ENCODE assay signal across 26 cellular contexts in the genomic region with DNA sequence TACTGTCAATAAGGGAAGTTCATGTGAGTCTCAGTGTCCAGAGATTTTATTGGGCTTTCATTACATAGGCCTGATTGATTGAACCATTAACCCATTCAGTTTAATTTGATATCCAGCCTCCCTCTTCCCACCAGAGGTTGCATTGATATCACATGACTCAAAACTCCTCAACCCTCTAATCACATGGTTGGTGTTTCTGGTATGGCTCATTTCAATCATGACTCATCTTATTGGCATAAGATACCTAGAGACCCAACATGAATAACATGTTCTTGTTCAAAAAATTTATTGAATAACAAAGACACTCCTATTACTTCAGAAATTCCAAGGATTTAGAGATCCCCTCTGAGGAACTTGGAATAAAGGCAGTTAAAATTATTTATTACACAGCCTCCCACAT.
A peak's percentile ranks its signal among the peaks of the same experiment; 100 is the strongest.
DNase-seq lines count a peak whose midpoint lies in the region; ATAC-seq, FAIRE-seq and TF ChIP-seq lines count a peak whose summit lies in the region.
"Had no signal": no experiment of that assay in that cellular context is flagged by ENCODE, and none has a peak within 500 bp of the region (broad histone marks: within the 10 kb centered on the region; RNA-seq: fewer than 3 reads in every experiment).

No MANE protein-coding gene starts in this region.

- no peaks in the 10 kb centered on the region for H3K9me3 ChIP-seq in keratinocyte (ENCODE audit: control insufficient read depth, low read depth, low read length)
- H3K9me3 ChIP-seq: gastrocnemius medialis, sigmoid colon had no signal

- no peak for FAIRE-seq in keratinocyte (lab: Jason Lieb, UNC)
- FAIRE-seq: colon had no signal

- no peaks in the 10 kb centered on the region for H3K4me1 Mint-ChIP-seq in activated T-helper 1 cell treated with anti-CD3 and anti-CD28 coated beads, Interleukin-12 subunit alpha, Interleukin-12 subunit beta, Interleukin-2, Interleukin-4 antibody, amounts not matched to agents 30 ng/mL and 10 ng/mL and 1 ng/mL, durations not matched to agents 14 hours and 24 hours and 36 hours (ENCODE audit: low read depth)
- H3K4me1 Mint-ChIP-seq: mesothelial cell of epicardium; nephron progenitor cell; stimulated activated memory B cell treated with anti-CD40 and anti-IgM and Interleukin-4, amounts not matched to agents 10 μg/mL and 1 μg/mL and 100 μg/mL, for 72 hours had no signal

- no peaks in the 10 kb centered on the region for H3K36me3 ChIP-seq in keratinocyte (ENCODE audit: control insufficient read depth in 2 of 2, extremely low read depth in 1 of 2, insufficient read depth in 2 of 2, low read length in 2 of 2)
- H3K36me3 ChIP-seq: gastrocnemius medialis, sigmoid colon had no signal

- no peak overlapping the region for H3K9ac ChIP-seq in keratinocyte (ENCODE audit: control insufficient read depth, extremely low read depth, insufficient read depth, low read length)

- no peaks in the 10 kb centered on the region for H4K20me1 ChIP-seq in keratinocyte (ENCODE audit: control insufficient read depth, extremely low read depth, insufficient read depth, low read length)

- H3K27me3 ChIP-seq in keratinocyte (ENCODE audit: control insufficient read depth, extremely low read depth, insufficient read depth, low read length), result no peaks in the 10 kb centered on the region
- H3K27me3 ChIP-seq: gastrocnemius medialis, sigmoid colon had no signal

- TF ChIP-seq CTCF in keratinocyte (optimal IDR thresholded peaks at IDR 0.05 in 1 of 3, IDR thresholded peaks at IDR 0.05 in 1 of 3, conservative IDR thresholded peaks at IDR 0.05 in 1 of 3; ENCODE audit: extremely low read depth in 1 of 3, insufficient read depth in 2 of 3, low read length in 3 of 3), result no peak

- no peaks in the 10 kb centered on the region for H3K27me3 Mint-ChIP-seq in activated T-helper 1 cell treated with anti-CD3 and anti-CD28 coated beads, Interleukin-12 subunit alpha, Interleukin-12 subunit beta, Interleukin-2, Interleukin-4 antibody, amounts not matched to agents 30 ng/mL and 10 ng/mL and 1 ng/mL, durations not matched to agents 14 hours and 24 hours and 36 hours (ENCODE audit: insufficient read depth)
- H3K27me3 Mint-ChIP-seq: activated T-cell treated with anti-CD3 and anti-CD28 coated beads, Interleukin-2, amount 50 U/mL, for 24 hours; stimulated activated memory B cell treated with anti-CD40 and anti-IgM and Interleukin-4, amounts not matched to agents 10 μg/mL and 1 μg/mL and 100 μg/mL, for 72 hours had no signal

- H3K4me1 ChIP-seq in keratinocyte (ENCODE audit: control insufficient read depth, extremely low read depth, insufficient read depth, low read length), result peaks cover 4% of the 10 kb centered on the region
- H3K4me1 ChIP-seq: gastrocnemius medialis had no signal

- dilution Hi-C loops in keratinocyte (cut with MboI; ENCODE audit: extremely low pct_ligation_motif_present, low sequenced_read_pairs), result no loop called here

- H3K27ac ChIP-seq in epithelial cell of prostate, result peak overlapping the region; percentile 58
- peak overlapping the region; percentile 67 for H3K27ac ChIP-seq in keratinocyte (ENCODE audit: control insufficient read depth, insufficient read depth, low read length)
- H3K27ac ChIP-seq: gastrocnemius medialis, sigmoid colon had no signal

- peak overlapping the region; percentile 10 for H3K4me2 ChIP-seq in keratinocyte (ENCODE audit: control insufficient read depth, extremely low read depth, insufficient read depth, low read depth, low read length)

- no peaks in the 10 kb centered on the region for H3K36me3 Mint-ChIP-seq in activated T-helper 1 cell treated with anti-CD3 and anti-CD28 coated beads, Interleukin-12 subunit alpha, Interleukin-12 subunit beta, Interleukin-2, Interleukin-4 antibody, amounts not matched to agents 30 ng/mL and 10 ng/mL and 1 ng/mL, durations not matched to agents 14 hours and 24 hours and 36 hours (ENCODE audit: low read depth)

- peaks cover 8% of the 10 kb centered on the region for H3K9me3 Mint-ChIP-seq in activated T-helper 1 cell treated with anti-CD3 and anti-CD28 coated beads, Interleukin-12 subunit alpha, Interleukin-12 subunit beta, Interleukin-2, Interleukin-4 antibody, amounts not matched to agents 30 ng/mL and 10 ng/mL and 1 ng/mL, durations not matched to agents 14 hours and 24 hours and 36 hours

- no peaks in the 10 kb centered on the region for H3K79me2 ChIP-seq in keratinocyte (ENCODE audit: control insufficient read depth, insufficient read depth, low read length)

- H3K9me1 ChIP-seq in keratinocyte (ENCODE audit: control insufficient read depth, extremely low read depth, insufficient read depth, low read length), result no peaks in the 10 kb centered on the region

- no peak overlapping the region for H3K4me3 Mint-ChIP-seq in activated T-helper 1 cell treated with anti-CD3 and anti-CD28 coated beads, Interleukin-12 subunit alpha, Interleukin-12 subunit beta, Interleukin-2, Interleukin-4 antibody, amounts not matched to agents 30 ng/mL and 10 ng/mL and 1 ng/mL, durations not matched to agents 14 hours and 24 hours and 36 hours
- H3K4me3 Mint-ChIP-seq: activated CD8-positive, alpha-beta T cell treated with anti-CD3 and anti-CD28 coated beads, Interleukin-2, amount 10 ng/mL, durations not matched to agents 7 days and 5 days; activated naive CD4-positive, alpha-beta T cell treated with anti-CD3 and anti-CD28 coated beads for 36 hours; activated T-cell treated with anti-CD3 and anti-CD28 coated beads, Interleukin-2, amount 50 U/mL, for 24 hours; mesothelial cell of epicardium; nephron progenitor cell; stimulated activated memory B cell treated with anti-CD40 and anti-IgM and Interleukin-4, amounts not matched to agents 10 μg/mL and 1 μg/mL and 100 μg/mL, for 72 hours had no signal

- intact Hi-C loops in activated T-helper 1 cell treated with anti-CD3 and anti-CD28 coated beads, Interleukin-12 subunit alpha, Interleukin-12 subunit beta, Interleukin-2, Interleukin-4 antibody, amounts not matched to agents 30 ng/mL and 10 ng/mL and 1 ng/mL, durations not matched to agents 14 hours and 24 hours and 36 hours (cut with micrococcal nuclease), result no loop called here

- H3K4me3 ChIP-seq in keratinocyte (ENCODE audit: control insufficient read depth in 2 of 3, extremely low read depth in 1 of 3, insufficient read depth in 2 of 3, low read depth in 1 of 3, low read length in 3 of 3), result no peak overlapping the region
- H3K4me3 ChIP-seq: gastrocnemius medialis, sigmoid colon had no signal

- DNase-seq in EL, result peak; percentile 47
- DNase-seq in RPMI7951 (ENCODE audit: low read depth), result peak; percentile 24
- peak; percentile 12 for DNase-seq in epithelial cell of prostate (ENCODE audit: low read depth, low spot score)
- peak; percentile 62 for DNase-seq in keratinocyte (ENCODE audit: low read depth, low spot score)
- DNase-seq in cerebellum (ENCODE audit: low spot score), result no peak
- DNase-seq in activated T-helper 1 cell treated with anti-CD3 and anti-CD28 coated beads, Interleukin-12 subunit alpha, Interleukin-12 subunit beta, Interleukin-2, Interleukin-4 antibody, amounts not matched to agents 30 ng/mL and 10 ng/mL and 1 ng/mL, durations not matched to agents 14 hours and 24 hours and 36 hours (ENCODE audit: low spot score), result no peak
- no peak for DNase-seq in activated T-cell treated with anti-CD3 and anti-CD28 coated beads, Interleukin-2, amount 50 U/mL, for 48 hours
- DNase-seq: activated CD8-positive, alpha-beta T cell treated with anti-CD3 and anti-CD28 coated beads, Interleukin-2, amount 10 ng/mL, durations not matched to agents 7 days and 5 days; activated naive CD4-positive, alpha-beta T cell treated with anti-CD3 and anti-CD28 coated beads for 36 hours; activated T-cell treated with anti-CD3 and anti-CD28 coated beads, Interleukin-2, amount 50 U/mL, for 24 hours; anterior cingulate cortex; DMS 273 treated with DMSO at 0.1 percent for 48 hours; gastrocnemius medialis; GOT3; Kasumi-1; NCI-H1105 treated with DMSO at 0.1 percent for 48 hours; NCI-H2081 treated with DMSO at 0.1 percent for 48 hours; NCI-H510A; nephron progenitor cell; sigmoid colon had no signal

- H3K27ac Mint-ChIP-seq in activated T-helper 1 cell treated with anti-CD3 and anti-CD28 coated beads, Interleukin-12 subunit alpha, Interleukin-12 subunit beta, Interleukin-2, Interleukin-4 antibody, amounts not matched to agents 30 ng/mL and 10 ng/mL and 1 ng/mL, durations not matched to agents 14 hours and 24 hours and 36 hours, result no peak overlapping the region
- H3K27ac Mint-ChIP-seq: activated CD8-positive, alpha-beta T cell treated with anti-CD3 and anti-CD28 coated beads, Interleukin-2, amount 10 ng/mL, durations not matched to agents 7 days and 5 days; activated naive CD4-positive, alpha-beta T cell treated with anti-CD3 and anti-CD28 coated beads for 36 hours; activated T-cell treated with anti-CD3 and anti-CD28 coated beads, Interleukin-2, amount 50 U/mL, for 24 hours; mesothelial cell of epicardium; nephron progenitor cell; stimulated activated memory B cell treated with anti-CD40 and anti-IgM and Interleukin-4, amounts not matched to agents 10 μg/mL and 1 μg/mL and 100 μg/mL, for 72 hours had no signal

- H2AFZ ChIP-seq in keratinocyte (ENCODE audit: control insufficient read depth, low read length), result peak overlapping the region; percentile 58

- ATAC-seq in HG02981 (IDR thresholded peaks at IDR 0.05; ENCODE audit: unreplicated experiment), result no peak
- ATAC-seq: activated CD8-positive, alpha-beta T cell treated with anti-CD3 and anti-CD28 coated beads, Interleukin-2, amount 10 ng/mL, durations not matched to agents 7 days and 5 days; gastrocnemius medialis; Panc1; SK-N-SH treated with all-trans-retinoic acid at 6 μM for 48 hours; stimulated activated memory B cell treated with anti-CD40 and anti-IgM and Interleukin-4, amounts not matched to agents 10 μg/mL and 1 μg/mL and 100 μg/mL, for 72 hours had no signal

Comparison
In these comparisons a context has a peak if more than half of its experiments do, and no peak if none do; other contexts are left out.
1. DNase-seq: peak in EL (single experiment), RPMI7951 (single experiment), epithelial cell of prostate (single experiment) and keratinocyte (single experiment); none in cerebellum (single experiment), activated T-helper 1 cell treated with anti-CD3 and anti-CD28 coated beads, Interleukin-12 subunit alpha, Interleukin-12 subunit beta, Interleukin-2, Interleukin-4 antibody, amounts not matched to agents 30 ng/mL and 10 ng/mL and 1 ng/mL, durations not matched to agents 14 hours and 24 hours and 36 hours (single experiment) and activated T-cell treated with anti-CD3 and anti-CD28 coated beads, Interleukin-2, amount 50 U/mL, for 48 hours (0 of 2).